In the genomic region with DNA sequence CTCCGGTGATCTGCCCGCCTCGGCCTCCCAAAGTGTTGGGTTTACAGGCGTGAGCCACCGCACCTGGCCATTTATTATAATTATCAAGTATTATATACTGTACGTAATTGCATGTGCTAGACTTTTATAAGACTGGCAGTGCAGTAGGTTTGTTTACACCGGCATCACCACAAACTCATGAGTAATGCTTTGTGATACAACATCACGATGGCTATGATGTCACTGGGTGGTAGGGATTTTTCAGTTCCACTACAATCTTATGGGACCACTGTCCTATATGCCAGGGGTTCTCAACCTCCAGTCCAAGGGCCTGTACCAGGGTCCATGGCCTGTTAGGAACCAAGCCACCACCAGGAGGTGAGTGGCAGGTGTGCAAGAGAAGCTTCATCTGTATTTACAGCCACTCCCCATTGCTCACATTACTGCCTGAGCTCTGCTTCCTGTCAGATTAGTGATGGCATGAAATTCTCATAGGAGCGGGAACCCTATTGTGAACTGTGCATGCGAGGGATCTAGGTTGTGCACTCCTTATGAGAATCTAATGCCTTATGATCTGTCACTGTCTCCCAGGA, we compare ENCODE assay signal across 1 cellular context.
TF ChIP-seq lines count a peak whose summit lies in the region.

No MANE protein-coding gene starts in this region.

TF ChIP-seq in IMR-90, 13 proteins besides CTCF, POLR2A, EP300 and RAD21:
- no peak for TF ChIP-seq FOS (IDR thresholded peaks at IDR 0.05; ENCODE audit: low read depth, low read length)
- no peak for TF ChIP-seq CEBPB (IDR thresholded peaks at IDR 0.05; ENCODE audit: low read depth, low read length)
- TF ChIP-seq RFX5 (IDR thresholded peaks at IDR 0.05; ENCODE audit: low read depth, low read length) = no peak
- TF ChIP-seq NFE2L2 (IDR thresholded peaks at IDR 0.05; ENCODE audit: low read depth, low read length) = no peak
- TF ChIP-seq, protein P1, sequence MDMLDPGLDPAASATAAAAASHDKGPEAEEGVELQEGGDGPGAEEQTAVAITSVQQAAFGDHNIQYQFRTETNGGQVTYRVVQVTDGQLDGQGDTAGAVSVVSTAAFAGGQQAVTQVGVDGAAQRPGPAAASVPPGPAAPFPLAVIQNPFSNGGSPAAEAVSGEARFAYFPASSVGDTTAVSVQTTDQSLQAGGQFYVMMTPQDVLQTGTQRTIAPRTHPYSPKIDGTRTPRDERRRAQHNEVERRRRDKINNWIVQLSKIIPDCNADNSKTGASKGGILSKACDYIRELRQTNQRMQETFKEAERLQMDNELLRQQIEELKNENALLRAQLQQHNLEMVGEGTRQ (IDR thresholded peaks at IDR 0.05; ENCODE audit: low read depth, low read length) = no peak
- TF ChIP-seq MXI1 (IDR thresholded peaks at IDR 0.05; ENCODE audit: borderline replicate concordance, low read depth, low read length) = no peak
- TF ChIP-seq SMC3 (IDR thresholded peaks at IDR 0.05; ENCODE audit: low read depth, low read length) = no peak
- no peak for TF ChIP-seq RCOR1 (IDR thresholded peaks at IDR 0.05; ENCODE audit: insufficient replicate concordance, low read length)
- TF ChIP-seq BHLHE40 (IDR thresholded peaks at IDR 0.05; ENCODE audit: low read depth, low read length) = no peak
- no peak for TF ChIP-seq CHD1 (IDR thresholded peaks at IDR 0.05; ENCODE audit: low read depth, low read length)
- no peak for TF ChIP-seq MAFK (IDR thresholded peaks at IDR 0.05; ENCODE audit: low read depth, low read length)
- TF ChIP-seq, protein P2, sequence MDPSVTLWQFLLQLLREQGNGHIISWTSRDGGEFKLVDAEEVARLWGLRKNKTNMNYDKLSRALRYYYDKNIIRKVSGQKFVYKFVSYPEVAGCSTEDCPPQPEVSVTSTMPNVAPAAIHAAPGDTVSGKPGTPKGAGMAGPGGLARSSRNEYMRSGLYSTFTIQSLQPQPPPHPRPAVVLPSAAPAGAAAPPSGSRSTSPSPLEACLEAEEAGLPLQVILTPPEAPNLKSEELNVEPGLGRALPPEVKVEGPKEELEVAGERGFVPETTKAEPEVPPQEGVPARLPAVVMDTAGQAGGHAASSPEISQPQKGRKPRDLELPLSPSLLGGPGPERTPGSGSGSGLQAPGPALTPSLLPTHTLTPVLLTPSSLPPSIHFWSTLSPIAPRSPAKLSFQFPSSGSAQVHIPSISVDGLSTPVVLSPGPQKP (IDR thresholded peaks at IDR 0.05; ENCODE audit: borderline replicate concordance, low read depth, low read length) = no peak
- no peak for TF ChIP-seq MAZ (IDR thresholded peaks at IDR 0.05; ENCODE audit: borderline replicate concordance, low read depth, low read length)
